8 cellular contexts compared by ENCODE assay signal in the genomic region with DNA sequence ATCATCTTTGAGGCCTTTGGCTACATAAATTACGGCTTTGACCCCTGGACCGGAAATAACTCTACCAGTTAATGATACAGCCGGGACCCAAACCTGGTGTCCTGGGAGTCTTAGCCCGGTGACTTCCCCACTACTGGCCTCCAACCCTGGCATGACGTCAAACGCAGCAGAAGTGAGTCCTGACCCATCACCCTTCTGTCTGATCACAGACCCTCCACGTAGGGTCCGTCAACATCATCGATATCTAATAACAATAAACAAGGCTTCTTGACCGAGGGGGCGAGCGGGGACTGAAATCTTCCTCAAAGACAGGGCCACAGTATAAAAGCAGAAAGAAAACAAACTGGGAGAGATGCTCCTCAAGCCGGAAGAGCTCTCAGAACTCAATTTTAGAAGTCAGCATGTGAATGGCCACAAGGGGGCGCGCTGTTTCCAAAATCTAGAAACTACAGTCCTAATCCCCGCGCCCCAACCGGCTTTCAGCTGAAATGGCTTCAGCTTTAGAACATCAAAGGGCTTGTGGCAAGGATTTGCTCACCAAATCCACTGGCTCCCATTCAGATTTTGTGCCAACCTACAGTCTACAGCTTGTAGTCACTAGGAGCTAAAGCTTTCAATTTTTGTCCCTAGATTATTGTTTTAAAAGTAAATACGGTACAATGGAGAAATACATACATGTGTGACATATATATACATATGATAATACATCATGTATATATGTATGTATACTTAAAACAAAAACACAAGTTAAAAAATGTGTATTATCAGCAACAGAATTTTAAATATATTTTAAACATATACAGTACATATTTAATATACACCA. TPM values are rescaled to one million over a fixed set of nuclear protein-coding genes. Genes with fewer than 3 reads are reported as not detected.
DNase-seq lines count a peak whose midpoint lies in the region; ATAC-seq and TF ChIP-seq lines count a peak whose summit lies in the region.

No MANE protein-coding gene starts in this region.

- peak overlapping the region; percentile 9 to 72 for H3K27ac Mint-ChIP-seq in T-cell

- H3K27me3 Mint-ChIP-seq in T-cell: peaks cover 0 to 2% of the 10 kb centered on the region in 2 donors

- no peaks in the 10 kb centered on the region for H3K4me1 ChIP-seq in adrenal gland (replicated peaks in 1 of 2)

- H3K4me3 Mint-ChIP-seq in T-cell: no peak overlapping the region

- H3K27ac ChIP-seq in adrenal gland: no peak overlapping the region

- POLR2A ChIA-PET in T-cell (lab: Charles Lee): interaction anchor here (0.6 to 1.1 kb wide), 6 partner anchors 19 to 522 kb away, joined by 3 to 10 read pairs (median 4); a partner anchor contains a TSS

- H3K4me1 Mint-ChIP-seq in T-cell: peaks cover 30 to 39% (median 34%) of the 10 kb centered on the region in 3 donors

- no peak for TF ChIP-seq POLR2A in adrenal gland (IDR thresholded peaks at IDR 0.05)

- WGBS in adrenal gland, 4 donors: 13 to 19% (median 16%) methylated on average over 19 of the region's 19 CpGs

- H3K4me3 ChIP-seq in adrenal gland: no peak overlapping the region

- peaks cover 0 to 4% (median 3%) of the 10 kb centered on the region in 3 donors for H3K9me3 Mint-ChIP-seq in T-cell

- intact Hi-C loops in adrenal gland (cut with DNase I) (no loop called here), left cardiac atrium (cut with DNase I) (loop anchor here in 1 of 2 donors (2.0 to 10.0 kb wide), 3 partner anchors 213 to 381 kb away; a partner anchor contains a TSS)

- H3K36me3 ChIP-seq in adrenal gland (replicated peaks in 1 of 2): no peaks in the 10 kb centered on the region

- peak; percentile 88 to 97 (median 94) for TF ChIP-seq CTCF in adrenal gland (IDR thresholded peaks at IDR 0.05)

- ATAC-seq in HG02759 (IDR thresholded peaks at IDR 0.05; ENCODE audit: unreplicated experiment): peak; percentile 35
- peak; percentile 56 to 84 (median 62) for ATAC-seq in T-cell (replicated peaks in 1 of 4)
- ATAC-seq in left cardiac atrium: peak; percentile 78 to 84
- ATAC-seq in HG03469 (IDR thresholded peaks at IDR 0.05; ENCODE audit: unreplicated experiment): no peak

- H3K9me3 ChIP-seq in adrenal gland (replicated peaks in 1 of 3): no peaks in the 10 kb centered on the region

- no peaks in the 10 kb centered on the region for H3K27me3 ChIP-seq in adrenal gland

- peak; percentile 94 for DNase-seq in G401 (ENCODE audit: low spot score)
- DNase-seq in NCI-H1694 treated with DMSO at 0.1 percent for 48 hours (lab: John Stamatoyannopoulos, UW): peak; percentile 85
- peak; percentile 78 to 96 (median 91) for DNase-seq in T-cell
- DNase-seq in adrenal gland: peak; percentile 91 to 99 (median 97)
- DNase-seq in left cardiac atrium: peak; percentile 94
- peak; percentile 82 for DNase-seq in renal cortical epithelial cell (ENCODE audit: low read depth)

- CTCF ChIA-PET in T-cell (lab: Charles Lee): interaction anchor here (0.6 to 2.1 kb wide), 45 partner anchors 10 to 870 kb away, joined by 3 to 23 read pairs (median 5); a partner anchor contains a TSS

- in situ Hi-C loops in G401 (cut with HindIII; ENCODE audit: low sequenced_read_pairs): no loop called here

- no peaks in the 10 kb centered on the region for H3K36me3 Mint-ChIP-seq in T-cell

RNA-seq across cellular contexts. Expression of a gene that starts 46.4 kb away (rescaled TPM):
- not detected in 2 replicates for total RNA-seq in G401 (2014; rRNA removed; shearing (Covaris generic))
- not detected for total RNA-seq in T-cell
- 1 to 10 TPM in 1 of 8 donors, under 1 TPM in 6, not detected in 1; 0.18 to 1.0 (median 0.32) TPM for total RNA-seq in adrenal gland
- polyA plus RNA-seq in adrenal gland: under 1 TPM; 0.40 to 0.84 (median 0.72) TPM
- under 1 TPM; 0.06 to 0.10 TPM for total RNA-seq in left cardiac atrium
- under 0.01 and 0.35 TPM in 2 replicates for total RNA-seq in renal cortical epithelial cell
